Comparison of ENCODE assay signal across 8 cellular contexts in the genomic region with DNA sequence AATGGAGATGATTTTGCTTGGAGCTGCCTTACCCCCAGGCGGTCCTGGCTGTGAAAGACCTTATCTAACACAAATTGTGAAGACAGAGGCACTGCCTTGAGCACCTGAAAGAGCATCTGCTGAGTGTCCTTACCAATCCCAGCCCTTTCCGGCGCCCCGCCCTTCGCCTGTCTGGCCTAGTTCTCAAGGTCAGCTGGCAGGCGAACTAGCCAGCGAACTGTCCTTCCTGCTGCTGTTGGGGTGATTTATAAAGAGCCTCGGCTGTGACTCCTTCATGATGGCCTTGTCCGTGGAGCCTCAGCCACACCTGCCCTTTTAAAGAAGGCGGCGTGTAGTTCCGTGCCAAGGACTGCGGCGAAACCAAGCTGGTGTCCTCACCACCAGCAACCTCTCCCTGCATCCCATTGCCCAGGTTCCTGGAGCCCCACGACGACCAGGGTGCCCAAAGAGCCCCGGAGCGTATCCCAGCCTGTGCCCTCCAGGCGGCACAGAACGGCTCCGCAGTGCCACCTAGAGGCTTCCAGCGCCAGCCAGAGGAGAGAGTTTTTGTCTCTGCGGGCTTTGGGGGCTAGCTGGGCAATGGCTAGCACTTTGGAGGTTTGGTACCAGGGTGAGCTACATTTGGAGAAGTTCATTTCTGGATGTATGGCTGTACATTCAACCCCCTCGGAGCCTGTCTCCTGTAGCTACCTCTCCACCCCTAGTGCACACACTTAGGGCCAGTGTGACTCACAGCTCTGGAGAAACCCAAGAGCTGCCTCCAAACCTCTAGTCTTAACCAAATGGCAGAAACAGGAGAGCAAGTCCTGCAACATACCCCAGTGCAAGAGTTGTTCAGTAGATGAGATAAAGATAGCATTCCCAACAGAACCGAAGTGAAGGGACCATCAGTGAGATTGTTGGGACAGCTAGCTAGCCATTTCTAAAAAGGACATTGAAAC. TPM values are rescaled to one million over a fixed set of nuclear protein-coding genes. Genes with fewer than 3 reads are reported as not detected.
A peak's percentile ranks its signal among the peaks of the same experiment; 100 is the strongest.
DNase-seq lines count a peak whose midpoint lies in the region; ATAC-seq and TF ChIP-seq lines count a peak whose summit lies in the region.

No MANE protein-coding gene starts in this region.

- ATAC-seq in HG02763 (IDR thresholded peaks at IDR 0.05; ENCODE audit: unreplicated experiment) = peak; percentile 70

- H2AFZ ChIP-seq in PC-9 = no peak overlapping the region

- H3K9me2 ChIP-seq in PC-9 (ENCODE audit: insufficient read depth) = no peaks in the 10 kb centered on the region

- CTCF ChIA-PET in PC-9 (lab: Charles Lee) = no interaction called here

- no peaks in the 10 kb centered on the region for H3K4me1 ChIP-seq in PC-9 (replicated peaks; ENCODE audit: insufficient read depth)
- H3K4me1 ChIP-seq in left ventricle myocardium inferior = no peaks in the 10 kb centered on the region
- peaks cover 0 to 6% (median 0%) of the 10 kb centered on the region in 6 donors for H3K4me1 ChIP-seq in spleen

- 9 to 36% (median 19%) methylated on average over 2 to 25 of the region's 25 CpGs for WGBS in spleen, 5 donors

- no peaks in the 10 kb centered on the region for H3K79me2 ChIP-seq in PC-9 (ENCODE audit: low read depth)

- intact Hi-C loops in PC-9 (cut with micrococcal nuclease; ENCODE audit: unreplicated experiment) = no loop called here
- intact Hi-C loops in left ventricle myocardium inferior (cut with micrococcal nuclease) = no loop called here
- intact Hi-C loops in spleen (cut with DNase I; ENCODE audit: low total_unique reads) = no loop called here

- H4K20me1 ChIP-seq in PC-9 (ENCODE audit: insufficient read depth) = no peaks in the 10 kb centered on the region

- H3K36me3 ChIP-seq in PC-9 (ENCODE audit: low read depth) = no peaks in the 10 kb centered on the region
- no peaks in the 10 kb centered on the region for H3K36me3 ChIP-seq in left ventricle myocardium inferior
- H3K36me3 ChIP-seq in spleen = no peaks in the 10 kb centered on the region

- DNase-seq in NCI-H2171 treated with DMSO at 0.1 percent for 48 hours (lab: John Stamatoyannopoulos, UW) (peak; percentile 1), NCI-H2171 (lab: John Stamatoyannopoulos, UW) (no peak), PC-9 (peak in 1 of 2 experiments; percentile 19), left ventricle myocardium inferior (no peak), spleen (peak; percentile 72), kidney glomerular epithelial cell (lab: John Stamatoyannopoulos, UW) (no peak)
- peak; percentile 9 for DNase-seq in activated gamma-delta T cell treated with anti-CD3 and anti-CD28 coated beads, Interleukin-2, amount 50 U/mL, for 16 hours (ENCODE audit: low read depth)

- H3K9me3 ChIP-seq in PC-9 (ENCODE audit: insufficient read depth, low read depth) (no peaks in the 10 kb centered on the region), left ventricle myocardium inferior (replicated peaks) (no peaks in the 10 kb centered on the region), spleen (no peaks in the 10 kb centered on the region)

- H3K4me3 ChIP-seq in PC-9 (no peak overlapping the region), left ventricle myocardium inferior (peak overlapping the region; percentile 39), spleen (peak overlapping the region in 1 of 8 donors; percentile 34)

- H3K27me3 ChIP-seq in PC-9 (ENCODE audit: insufficient read depth, low read depth) (peaks cover 69% of the 10 kb centered on the region), left ventricle myocardium inferior (ENCODE audit: low read depth) (no peaks in the 10 kb centered on the region), spleen (replicated peaks in 1 of 7) (peaks cover 0 to 25% (median 4%) of the 10 kb centered on the region in 7 donors)

- TF ChIP-seq POLR2A in spleen (IDR thresholded peaks at IDR 0.05) = no peak

- H3K27ac ChIP-seq in PC-9 = no peak overlapping the region
- H3K27ac ChIP-seq in left ventricle myocardium inferior (replicated peaks) = no peak overlapping the region
- H3K27ac ChIP-seq in spleen = no peak overlapping the region

- TF ChIP-seq CTCF in PC-9 (conservative IDR thresholded peaks at IDR 0.05) (peak; percentile 79), left ventricle myocardium inferior (IDR thresholded peaks at IDR 0.05; ENCODE audit: borderline replicate concordance) (peak; percentile 63), spleen (IDR thresholded peaks at IDR 0.05 in 8 of 11, conservative IDR thresholded peaks at IDR 0.05 in 3 of 11) (peak in 8 of 11 experiments; percentile 17 to 56 (median 50))

- POLR2A ChIA-PET in PC-9 (lab: Charles Lee; ENCODE audit: unreplicated experiment) = no interaction called here

- no TSS peak for BruUV-seq in PC-9 (replicated peaks; lab: Mats Ljungman, UMichigan)

- no peaks in the 10 kb centered on the region for H3F3A ChIP-seq in PC-9 (ENCODE audit: insufficient read depth, low read depth)

- 0 out of 2 replicates have a peak overlapping the region, but pooled peaks have one; percentile 19 for H3K4me2 ChIP-seq in PC-9

RNA-seq across cellular contexts. Expression of a gene that starts 36.8 kb away (rescaled TPM):
- total RNA-seq in PC-9 (2021) (36.8 and 58.4 TPM in 2 replicates), left ventricle myocardium inferior (26.0 TPM), spleen (10 to 100 TPM; 21.0 to 31.3 (median 26.7) TPM)
- polyA plus RNA-seq in spleen = 10 to 100 TPM in 2 of 3 donors, 1 to 10 TPM in 1; 9.2 to 11.6 (median 11.3) TPM

Comparison
In these comparisons a context has a peak if more than half of its experiments do, and no peak if none do; other contexts are left out.
1. DNase-seq: peak in NCI-H2171 treated with DMSO at 0.1 percent for 48 hours (single experiment), activated gamma-delta T cell treated with anti-CD3 and anti-CD28 coated beads, Interleukin-2, amount 50 U/mL, for 16 hours (single experiment) and spleen (single experiment); none in NCI-H2171 (single experiment), left ventricle myocardium inferior (single experiment) and kidney glomerular epithelial cell (single experiment).
2. Peak in every context shown above with its lines, with median percentiles within 50 percentile points of each other: CTCF ChIP-seq.